Comparison of ENCODE assay signal across 18 cellular contexts in the genomic region with DNA sequence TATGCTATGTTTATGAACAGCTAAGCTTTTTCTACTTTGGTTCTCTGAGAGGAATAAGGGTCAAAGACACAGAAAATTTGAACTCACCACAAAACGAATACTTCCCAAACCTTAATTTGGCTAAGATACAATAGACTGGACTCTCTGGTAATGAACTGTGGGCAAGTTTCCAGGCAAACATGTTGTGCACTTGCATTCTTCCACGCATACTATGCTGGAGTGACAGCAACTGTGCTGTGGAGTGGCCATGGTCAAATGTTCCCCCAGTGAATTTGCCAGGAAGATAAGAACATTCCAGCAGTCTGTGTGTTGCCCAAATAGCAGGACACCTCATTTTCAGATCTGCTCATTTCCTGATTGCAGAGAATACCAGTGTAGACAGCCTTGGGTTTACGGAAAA.
DNase-seq lines count a peak whose midpoint lies in the region; ATAC-seq and TF ChIP-seq lines count a peak whose summit lies in the region.
"Had no signal": no experiment of that assay in that cellular context is flagged by ENCODE, and none has a peak within 500 bp of the region (broad histone marks: within the 10 kb centered on the region; RNA-seq: fewer than 3 reads in every experiment).

No MANE protein-coding gene starts in this region.

- peaks cover 0 to 8% (median 2%) of the 10 kb centered on the region in 4 donors for H3K9me3 ChIP-seq in esophagus muscularis mucosa
- H3K9me3 ChIP-seq in left lung, result peaks cover 0 to 7% of the 10 kb centered on the region in 2 donors
- H3K9me3 ChIP-seq in upper lobe of left lung, result no peaks in the 10 kb centered on the region
- H3K9me3 ChIP-seq: thyroid gland had no signal

- no peaks in the 10 kb centered on the region for H3K27me3 ChIP-seq in esophagus muscularis mucosa
- H3K27me3 ChIP-seq in left lung, result no peaks in the 10 kb centered on the region
- H3K27me3 ChIP-seq in upper lobe of left lung, result no peaks in the 10 kb centered on the region
- H3K27me3 ChIP-seq: thyroid gland had no signal

- no peaks in the 10 kb centered on the region for H3K4me1 ChIP-seq in esophagus muscularis mucosa
- H3K4me1 ChIP-seq in left lung, result no peaks in the 10 kb centered on the region
- H3K4me1 ChIP-seq in upper lobe of left lung, result peaks cover 0 to 14% (median 5%) of the 10 kb centered on the region in 4 donors
- H3K4me1 ChIP-seq: thyroid gland had no signal

- TF ChIP-seq CTCF in esophagus muscularis mucosa (IDR thresholded peaks at IDR 0.05) (no peak), left lung (IDR thresholded peaks at IDR 0.05) (no peak), upper lobe of left lung (IDR thresholded peaks at IDR 0.05) (no peak)

- TF ChIP-seq POLR2A in esophagus muscularis mucosa (IDR thresholded peaks at IDR 0.05; ENCODE audit: low read depth) (no peak), upper lobe of left lung (IDR thresholded peaks at IDR 0.05) (no peak)

- H3K4me3 ChIP-seq in esophagus muscularis mucosa, result no peak overlapping the region
- H3K4me3 ChIP-seq in left lung, result no peak overlapping the region
- no peak overlapping the region for H3K4me3 ChIP-seq in upper lobe of left lung
- H3K4me3 ChIP-seq: thyroid gland had no signal

- 47% methylated on average over 3 of the region's 3 CpGs for whole genome bisulfite sequencing in esophagus muscularis mucosa
- 51 to 53% methylated on average over 3 of the region's 3 CpGs for WGBS in upper lobe of left lung, 2 donors

- H3K27ac ChIP-seq in esophagus muscularis mucosa (replicated peaks in 1 of 4), result no peak overlapping the region
- H3K27ac ChIP-seq in left lung, result no peak overlapping the region
- H3K27ac ChIP-seq in upper lobe of left lung, result peak overlapping the region in 1 of 4 donors; percentile 9
- H3K27ac ChIP-seq: thyroid gland had no signal

- no peaks in the 10 kb centered on the region for H3K36me3 ChIP-seq in esophagus muscularis mucosa
- no peaks in the 10 kb centered on the region for H3K36me3 ChIP-seq in left lung
- no peaks in the 10 kb centered on the region for H3K36me3 ChIP-seq in upper lobe of left lung
- H3K36me3 ChIP-seq: thyroid gland had no signal

- ATAC-seq in Right ventricle myocardium superior (ENCODE audit: poor library complexity) (peak; percentile 97), left lung (peak; percentile 29), upper lobe of left lung (ENCODE audit: low FRiP score in 2 of 2) (peak; percentile 29 to 73)
- ATAC-seq: natural killer cell treated with Interleukin-12 subunit alpha and Interleukin-12 subunit beta and Interleukin-15 and Interleukin-18, amount 100 ng/mL, for 72 hours; stimulated activated memory B cell treated with anti-CD40 and anti-IgM and Interleukin-4, amounts not matched to agents 10 μg/mL and 1 μg/mL and 100 μg/mL, for 72 hours had no signal

- DNase-seq in Right ventricle myocardium superior (peak; percentile 31), cardiac septum (ENCODE audit: low spot score) (no peak), esophagus muscularis mucosa (ENCODE audit: extremely low spot score) (peak; percentile 82), left lung (no peak), upper lobe of left lung (peak in 1 of 2 donors; percentile 21), NCI-H2171 treated with DMSO at 0.1 percent for 48 hours (lab: John Stamatoyannopoulos, UW) (no peak), NCI-H446 treated with DMSO at 0.1 percent for 48 hours (lab: John Stamatoyannopoulos, UW) (no peak), AML-193 (lab: John Stamatoyannopoulos, UW) (no peak)
- DNase-seq: activated CD4-positive, alpha-beta T cell treated with anti-CD3 and anti-CD28 coated beads, Interleukin-2, amount 10 ng/mL, durations not matched to agents 7 days and 5 days; activated gamma-delta T cell treated with Interleukin-2 at 50 U/mL for 16 hours; cortex of kidney; mammary epithelial cell; MM.1S; NCI-H510A treated with DMSO at 0.1 percent for 48 hours; stimulated activated CD4-positive, alpha-beta T cell treated with anti-CD3 and anti-CD28 coated beads, Interleukin-15, amount 100 ng/mL, for 24 hours had no signal

- TF ChIP-seq EP300 in esophagus muscularis mucosa (IDR thresholded peaks at IDR 0.05), result no peak
- no peak for TF ChIP-seq EP300 in upper lobe of left lung (IDR thresholded peaks at IDR 0.05)

- intact Hi-C loops in Right ventricle myocardium superior (cut with DNase I), result no loop called here
- intact Hi-C loops in cardiac septum (cut with DNase I), result loop anchor here (5.0 kb wide), 3 partner anchors 37 to 157 kb away; no protein-coding TSS in a partner anchor
- intact Hi-C loops in esophagus muscularis mucosa (cut with DNase I), result no loop called here
- intact Hi-C loops in left lung (cut with DNase I), result no loop called here

Comparison
In these comparisons a context has a peak if more than half of its experiments do, and no peak if none do; other contexts are left out.
1. DNase-seq: peak in Right ventricle myocardium superior (single experiment) and esophagus muscularis mucosa (single experiment); none in cardiac septum (single experiment), left lung (0 of 2), NCI-H2171 treated with DMSO at 0.1 percent for 48 hours (single experiment), NCI-H446 treated with DMSO at 0.1 percent for 48 hours (single experiment) and AML-193 (0 of 2).
2. ATAC-seq: peak in every context shown above with its lines; median percentile 97 in Right ventricle myocardium superior; 51 in upper lobe of left lung; 29 in left lung.